In genomic region chr7:30136743-30137485, GRCh38 we compare ENCODE assay signal across 8 cellular contexts. TPM values are rescaled to one million over a fixed set of nuclear protein-coding genes. Genes with fewer than 3 reads are reported as not detected.
DNase-seq lines count a peak whose midpoint lies in the region; ATAC-seq and TF ChIP-seq lines count a peak whose summit lies in the region.

No MANE protein-coding gene starts in this region.

- peaks cover 11% of the 10 kb centered on the region for H3K4me1 ChIP-seq in CD8-positive, alpha-beta memory T cell (ENCODE audit: insufficient read depth, low read length)
- peaks cover 6% of the 10 kb centered on the region for H3K4me1 ChIP-seq in SJCRH30
- peaks cover 3% of the 10 kb centered on the region for H3K4me1 ChIP-seq in rectal smooth muscle tissue (ENCODE audit: control insufficient read depth, insufficient read depth, low read length)

- H3K4me1 Mint-ChIP-seq in CD8-positive, alpha-beta memory T cell: peaks cover 5 to 26% (median 14%) of the 10 kb centered on the region in 3 donors

- CTCF ChIA-PET in CD8-positive, alpha-beta memory T cell (lab: Charles Lee): interaction anchor here (0.7 kb wide), 1 partner anchor 52 kb away, joined by 3 read pairs; no protein-coding TSS in a partner anchor

- no peaks in the 10 kb centered on the region for H3K9me3 ChIP-seq in CD8-positive, alpha-beta memory T cell (ENCODE audit: low read length)
- H3K9me3 ChIP-seq in SJCRH30 (replicated peaks): no peaks in the 10 kb centered on the region

- POLR2A ChIA-PET in CD8-positive, alpha-beta memory T cell (lab: Charles Lee): no interaction called here

- H3K4me3 ChIP-seq in CD8-positive, alpha-beta memory T cell (ENCODE audit: low read length): no peak overlapping the region
- peak overlapping the region; percentile 88 for H3K4me3 ChIP-seq in SJCRH30
- H3K4me3 ChIP-seq in fibroblast of the aortic adventitia (ENCODE audit: low read depth, low read length): peak overlapping the region; percentile 89
- peak overlapping the region; percentile 98 for H3K4me3 ChIP-seq in rectal smooth muscle tissue (ENCODE audit: low read length)

- no peak for ATAC-seq in HG03196 (IDR thresholded peaks at IDR 0.05; ENCODE audit: unreplicated experiment)

- no peak for DNase-seq in CD8-positive, alpha-beta memory T cell
- DNase-seq in SJCRH30 (no peak), fibroblast of the aortic adventitia (ENCODE audit: low read depth) (no peak), DMS114 treated with DMSO at 0.1 percent for 48 hours (lab: John Stamatoyannopoulos, UW; ENCODE audit: unreplicated experiment) (no peak), SHP77 treated with DMSO at 0.1 percent for 48 hours (lab: John Stamatoyannopoulos, UW) (no peak)
- DNase-seq in activated CD8-positive, alpha-beta memory T cell treated with anti-CD3 and anti-CD28 coated beads, Interleukin-2, amount 50 U/mL, for 48 hours: no peak

- H3K36me3 ChIP-seq in CD8-positive, alpha-beta memory T cell (ENCODE audit: insufficient read depth, low read length): no peaks in the 10 kb centered on the region
- H3K36me3 ChIP-seq in SJCRH30 (0 out of 2 replicates have a peak, but pooled peaks cover 2% of the 10 kb centered on the region), rectal smooth muscle tissue (ENCODE audit: control insufficient read depth, insufficient read depth, low read length) (no peaks in the 10 kb centered on the region)

- no peaks in the 10 kb centered on the region for H3K27me3 ChIP-seq in CD8-positive, alpha-beta memory T cell (ENCODE audit: insufficient read depth, low read length, poor library complexity, severe bottlenecking)
- H3K27me3 ChIP-seq in SJCRH30 (no peaks in the 10 kb centered on the region), rectal smooth muscle tissue (ENCODE audit: control insufficient read depth, insufficient read depth, low read length) (no peaks in the 10 kb centered on the region)

- no peak overlapping the region for H3K27ac ChIP-seq in CD8-positive, alpha-beta memory T cell (ENCODE audit: low read depth, low read length)
- H3K27ac ChIP-seq in SJCRH30 (no peak overlapping the region), rectal smooth muscle tissue (ENCODE audit: low read depth, low read length) (no peak overlapping the region)

- H3K4me3 Mint-ChIP-seq in CD8-positive, alpha-beta memory T cell: peak overlapping the region; percentile 41 to 97 (median 92)

- H3K27ac Mint-ChIP-seq in CD8-positive, alpha-beta memory T cell: peak overlapping the region in 4 of 8 donors; percentile 41 to 85 (median 56)

- H3K9me3 Mint-ChIP-seq in CD8-positive, alpha-beta memory T cell: no peaks in the 10 kb centered on the region

- peaks cover 0 to 5% (median 0%) of the 10 kb centered on the region in 3 donors for H3K36me3 Mint-ChIP-seq in CD8-positive, alpha-beta memory T cell

- H3K27me3 Mint-ChIP-seq in CD8-positive, alpha-beta memory T cell: peaks cover 0 to 7% of the 10 kb centered on the region in 2 donors

- no peak for TF ChIP-seq CTCF in fibroblast of the aortic adventitia (IDR thresholded peaks at IDR 0.05; ENCODE audit: insufficient read depth, low read length)

- H3K9ac ChIP-seq in rectal smooth muscle tissue (ENCODE audit: low read length): no peak overlapping the region

RNA-seq across cellular contexts. Expression of gene MTURN, which starts 2.1 kb away (rescaled TPM):
- total RNA-seq in CD8-positive, alpha-beta memory T cell: 1 to 10 TPM; 4.9 to 6.2 TPM
- polyA plus RNA-seq in CD8-positive, alpha-beta memory T cell: 4.9 TPM
- total RNA-seq in SJCRH30 (2014; rRNA removed; shearing (Covaris generic)): 26.9 and 27.6 TPM in 2 replicates
- 29.8 and 67.8 TPM in 2 replicates for total RNA-seq in fibroblast of the aortic adventitia (ENCODE audit: low replicate concordance)
